Comparison of ENCODE assay signal across 16 cellular contexts in genomic region chr22:31639640-31640039, GRCh38. TPM values are rescaled to one million over a fixed set of nuclear protein-coding genes. Genes with fewer than 3 reads are reported as not detected.
DNase-seq lines count a peak whose midpoint lies in the region; ATAC-seq, FAIRE-seq and TF ChIP-seq lines count a peak whose summit lies in the region.
"Had no signal": no experiment of that assay in that cellular context is flagged by ENCODE, and none has a peak within 500 bp of the region (broad histone marks: within the 10 kb centered on the region; RNA-seq: fewer than 3 reads in every experiment).

No MANE protein-coding gene starts in this region.

- peaks cover 14 to 16% of the 10 kb centered on the region in 2 donors for H3K4me1 ChIP-seq in kidney (ENCODE audit: control insufficient read depth in 1 of 2, insufficient read depth in 1 of 2, low read depth in 1 of 2, low read length in 2 of 2)
- H3K4me1 ChIP-seq: pancreas had no signal

- POLR2A ChIA-PET in activated CD4-positive, alpha-beta T cell treated with anti-CD3 and anti-CD28 coated beads, Interleukin-2, amount 10 ng/mL, durations not matched to agents 7 days and 5 days (lab: Charles Lee) = no interaction called here
- POLR2A ChIA-PET in RWPE1 (lab: Yijun Ruan, JAX; ENCODE audit: low non-redundant PET) = no interaction called here

- no peaks in the 10 kb centered on the region for H3K9me3 Mint-ChIP-seq in activated CD4-positive, alpha-beta T cell treated with anti-CD3 and anti-CD28 coated beads, Interleukin-2, amount 10 ng/mL, durations not matched to agents 7 days and 5 days
- no peaks in the 10 kb centered on the region for H3K9me3 Mint-ChIP-seq in activated CD4-positive, alpha-beta T cell treated with anti-CD3 and anti-CD28 coated beads, Interleukin-2, amount 10 ng/mL, durations not matched to agents 24 days and 14 days

- peak overlapping the region; percentile 9; the same call in 1 of the 2 replicates for H3K27ac ChIP-seq in RWPE1
- peak overlapping the region; percentile 17 to 19 for H3K27ac ChIP-seq in kidney (ENCODE audit: low read depth in 2 of 2, low read length in 2 of 2)
- H3K27ac ChIP-seq: VCaP had no signal

- peaks cover 42% of the 10 kb centered on the region for H3K4me1 Mint-ChIP-seq in activated CD4-positive, alpha-beta T cell treated with anti-CD3 and anti-CD28 coated beads, Interleukin-2, amount 10 ng/mL, durations not matched to agents 7 days and 5 days
- H3K4me1 Mint-ChIP-seq in activated CD4-positive, alpha-beta T cell treated with anti-CD3 and anti-CD28 coated beads, Interleukin-2, amount 10 ng/mL, durations not matched to agents 24 days and 14 days = peaks cover 29% of the 10 kb centered on the region

- no peak for DNase-seq in activated CD4-positive, alpha-beta T cell treated with anti-CD3 and anti-CD28 coated beads, Interleukin-2, amount 10 ng/mL, durations not matched to agents 7 days and 5 days
- DNase-seq in activated CD4-positive, alpha-beta T cell treated with anti-CD3 and anti-CD28 coated beads, Interleukin-2, amount 10 ng/mL, durations not matched to agents 24 days and 14 days = no peak
- DNase-seq in RWPE1 (ENCODE audit: low spot score) = no peak
- DNase-seq in kidney = no peak
- DNase-seq in stimulated activated naive CD8-positive, alpha-beta T cell treated with anti-CD3 and anti-CD28 coated beads, Interleukin-15, Interleukin-2, amounts not matched to agents 100 U/mL and 50 U/mL, for 24 hours = no peak
- no peak for DNase-seq in NCI-H748 (lab: John Stamatoyannopoulos, UW; ENCODE audit: unreplicated experiment)
- no peak for DNase-seq in islet precursor cell
- no peak for DNase-seq in stimulated activated naive CD4-positive, alpha-beta T cell treated with Interleukin-2 at 50 U/mL for 16 hours (lab: John Stamatoyannopoulos, UW)
- DNase-seq: activated effector memory CD4-positive, alpha-beta T cell treated with anti-CD3 and anti-CD28 coated beads, Interleukin-2, amount 50 U/mL, for 16 hours; DMS153; NCI-H2227 treated with DMSO at 0.1 percent for 48 hours; pancreas; RPMI8226 had no signal

- no peak for FAIRE-seq in kidney (lab: Jason Lieb, UNC)
- FAIRE-seq: A204.1, keratinocyte, pancreas had no signal

- CTCF ChIA-PET in activated CD4-positive, alpha-beta T cell treated with anti-CD3 and anti-CD28 coated beads, Interleukin-2, amount 10 ng/mL, durations not matched to agents 7 days and 5 days (lab: Charles Lee) = interaction anchor here (0.6 to 1.4 kb wide), 3 partner anchors 9 to 246 kb away, joined by 3 to 10 read pairs (median 3); no protein-coding TSS in a partner anchor
- CTCF ChIA-PET in RWPE1 (lab: Yijun Ruan, JAX) = no interaction called here

- intact Hi-C loops in activated CD4-positive, alpha-beta T cell treated with anti-CD3 and anti-CD28 coated beads, Interleukin-2, amount 10 ng/mL, durations not matched to agents 24 days and 14 days (cut with micrococcal nuclease) = no loop called here
- intact Hi-C loops in kidney (cut with DNase I) = no loop called here

- H3K9ac ChIP-seq in kidney (ENCODE audit: low read length in 2 of 2) = no peak overlapping the region

- no peak overlapping the region for H3K4me3 ChIP-seq in kidney (ENCODE audit: low read length in 2 of 2)
- H3K4me3 ChIP-seq: pancreas had no signal

- peaks cover 0 to 2% of the 10 kb centered on the region in 2 donors for H3K36me3 ChIP-seq in kidney (ENCODE audit: control insufficient read depth in 1 of 2, insufficient read depth in 2 of 2, low read length in 2 of 2)
- H3K36me3 ChIP-seq: pancreas had no signal

- no peaks in the 10 kb centered on the region for H3K27me3 Mint-ChIP-seq in activated CD4-positive, alpha-beta T cell treated with anti-CD3 and anti-CD28 coated beads, Interleukin-2, amount 10 ng/mL, durations not matched to agents 7 days and 5 days
- H3K27me3 Mint-ChIP-seq in activated CD4-positive, alpha-beta T cell treated with anti-CD3 and anti-CD28 coated beads, Interleukin-2, amount 10 ng/mL, durations not matched to agents 24 days and 14 days = no peaks in the 10 kb centered on the region

- TF ChIP-seq CTCF in RWPE1 (conservative IDR thresholded peaks at IDR 0.05; ENCODE audit: low read depth) (no peak), kidney (IDR thresholded peaks at IDR 0.05; ENCODE audit: borderline replicate concordance, extremely low read depth, insufficient read depth) (no peak)

- no peak overlapping the region for H3K4me3 Mint-ChIP-seq in activated CD4-positive, alpha-beta T cell treated with anti-CD3 and anti-CD28 coated beads, Interleukin-2, amount 10 ng/mL, durations not matched to agents 7 days and 5 days
- H3K4me3 Mint-ChIP-seq in activated CD4-positive, alpha-beta T cell treated with anti-CD3 and anti-CD28 coated beads, Interleukin-2, amount 10 ng/mL, durations not matched to agents 24 days and 14 days = no peak overlapping the region

- peak overlapping the region; percentile 59 for H3K27ac Mint-ChIP-seq in activated CD4-positive, alpha-beta T cell treated with anti-CD3 and anti-CD28 coated beads, Interleukin-2, amount 10 ng/mL, durations not matched to agents 7 days and 5 days
- H3K27ac Mint-ChIP-seq in activated CD4-positive, alpha-beta T cell treated with anti-CD3 and anti-CD28 coated beads, Interleukin-2, amount 10 ng/mL, durations not matched to agents 24 days and 14 days = no peak overlapping the region

- peaks cover 16% of the 10 kb centered on the region for H3K36me3 Mint-ChIP-seq in activated CD4-positive, alpha-beta T cell treated with anti-CD3 and anti-CD28 coated beads, Interleukin-2, amount 10 ng/mL, durations not matched to agents 7 days and 5 days (ENCODE audit: low read depth)
- H3K36me3 Mint-ChIP-seq in activated CD4-positive, alpha-beta T cell treated with anti-CD3 and anti-CD28 coated beads, Interleukin-2, amount 10 ng/mL, durations not matched to agents 24 days and 14 days (ENCODE audit: low read depth) = peaks cover 12% of the 10 kb centered on the region

- no peaks in the 10 kb centered on the region for H3K9me3 ChIP-seq in kidney (ENCODE audit: control insufficient read depth in 1 of 2, low read length in 2 of 2)
- H3K9me3 ChIP-seq: pancreas had no signal

- peak; percentile 48 for ATAC-seq in stimulated activated naive CD8-positive, alpha-beta T cell treated with anti-CD3 and anti-CD28 coated beads, Interleukin-15, Interleukin-2, amounts not matched to agents 100 U/mL and 50 U/mL, for 24 hours

RNA-seq across cellular contexts. Expression of gene PISD, which starts 22.4 kb away (rescaled TPM):
- 10 to 100 TPM; 19.4 to 19.6 TPM for total RNA-seq in activated CD4-positive, alpha-beta T cell treated with anti-CD3 and anti-CD28 coated beads, Interleukin-2, amount 10 ng/mL, durations not matched to agents 7 days and 5 days
- total RNA-seq in activated CD4-positive, alpha-beta T cell treated with anti-CD3 and anti-CD28 coated beads, Interleukin-2, amount 10 ng/mL, durations not matched to agents 24 days and 14 days = 44.9 and 52.1 TPM in 2 replicates
- total RNA-seq in kidney = 64.9 TPM
- polyA plus RNA-seq in kidney (ENCODE audit: insufficient read depth, low read depth, low replicate concordance) = 27.3 TPM
